11 cellular contexts compared by ENCODE assay signal in genomic region chr4:41880840-41881831, GRCh38.
A peak's percentile ranks its signal among the peaks of the same experiment; 100 is the strongest.
DNase-seq lines count a peak whose midpoint lies in the region; ATAC-seq and FAIRE-seq lines count a peak whose summit lies in the region.
"Had no signal": no experiment of that assay in that cellular context is flagged by ENCODE, and none has a peak within 500 bp of the region (broad histone marks: within the 10 kb centered on the region; RNA-seq: fewer than 3 reads in every experiment).

No MANE protein-coding gene starts in this region.

- no peaks in the 10 kb centered on the region for H3K9me3 Mint-ChIP-seq in T-helper 2 cell treated with Interferon-gamma antibody and Interleukin-4, amounts not matched to agents 5 μg/mL and 100 μg/mL, for 36 hours
- H3K9me3 Mint-ChIP-seq in activated naive CD8-positive, alpha-beta T cell (ENCODE audit: low read depth), result no peaks in the 10 kb centered on the region
- H3K9me3 Mint-ChIP-seq in stimulated activated effector memory CD8-positive, alpha-beta T cell treated with anti-CD3 and anti-CD28 coated beads, Interleukin-12 subunit alpha, Interleukin-12 subunit beta, amount 100 ng/mL, for 72 hours, result no peaks in the 10 kb centered on the region

- no peak for FAIRE-seq in GM19239 (lab: Jason Lieb, UNC)

- no peak overlapping the region for H3K27ac Mint-ChIP-seq in T-helper 2 cell treated with Interferon-gamma antibody and Interleukin-4, amounts not matched to agents 5 μg/mL and 100 μg/mL, for 36 hours
- H3K27ac Mint-ChIP-seq in activated naive CD8-positive, alpha-beta T cell, result no peak overlapping the region
- H3K27ac Mint-ChIP-seq in stimulated activated effector memory CD8-positive, alpha-beta T cell treated with anti-CD3 and anti-CD28 coated beads, Interleukin-12 subunit alpha, Interleukin-12 subunit beta, amount 100 ng/mL, for 72 hours, result no peak overlapping the region

- no peak for DNase-seq in T-helper 2 cell treated with Interferon-gamma antibody and Interleukin-4, amounts not matched to agents 5 μg/mL and 100 μg/mL, for 36 hours (ENCODE audit: low spot score)
- no peak for DNase-seq in T-helper 2 cell
- DNase-seq in iPS-NIHi7 (ENCODE audit: extremely low spot score), result peak; percentile 20
- DNase-seq in stimulated activated effector memory CD8-positive, alpha-beta T cell treated with anti-CD3 and anti-CD28 coated beads, Interleukin-12 subunit alpha, Interleukin-12 subunit beta, amount 100 ng/mL, for 72 hours (ENCODE audit: low spot score in 2 of 2), result no peak
- DNase-seq in GM19239 (ENCODE audit: insufficient read length, low spot score), result no peak
- DNase-seq in stimulated activated CD4-positive, alpha-beta T cell treated with anti-CD3 and anti-CD28 coated beads, Interleukin-4, amount 100 ng/mL, for 24 hours, result no peak
- no peak for DNase-seq in NCI-H1105 treated with DMSO at 0.1 percent for 48 hours (lab: John Stamatoyannopoulos, UW)
- DNase-seq: anterior cingulate cortex; NCI-H774; stimulated activated CD4-positive, alpha-beta T cell treated with anti-CD3 and anti-CD28 coated beads, Interleukin-12 subunit alpha, Interleukin-12 subunit beta, amount 100 ng/mL, for 4 hours had no signal

- no peaks in the 10 kb centered on the region for H3K4me1 Mint-ChIP-seq in T-helper 2 cell treated with Interferon-gamma antibody and Interleukin-4, amounts not matched to agents 5 μg/mL and 100 μg/mL, for 36 hours (ENCODE audit: low read depth)
- peaks cover 16% of the 10 kb centered on the region for H3K4me1 Mint-ChIP-seq in activated naive CD8-positive, alpha-beta T cell (ENCODE audit: low read depth)
- peaks cover 29% of the 10 kb centered on the region for H3K4me1 Mint-ChIP-seq in stimulated activated effector memory CD8-positive, alpha-beta T cell treated with anti-CD3 and anti-CD28 coated beads, Interleukin-12 subunit alpha, Interleukin-12 subunit beta, amount 100 ng/mL, for 72 hours

- H3K4me3 Mint-ChIP-seq in T-helper 2 cell treated with Interferon-gamma antibody and Interleukin-4, amounts not matched to agents 5 μg/mL and 100 μg/mL, for 36 hours, result peak overlapping the region; percentile 27
- H3K4me3 Mint-ChIP-seq in activated naive CD8-positive, alpha-beta T cell, result peak overlapping the region; percentile 80
- peak overlapping the region; percentile 57 for H3K4me3 Mint-ChIP-seq in stimulated activated effector memory CD8-positive, alpha-beta T cell treated with anti-CD3 and anti-CD28 coated beads, Interleukin-12 subunit alpha, Interleukin-12 subunit beta, amount 100 ng/mL, for 72 hours

- peaks cover 84% of the 10 kb centered on the region for H3K27me3 Mint-ChIP-seq in T-helper 2 cell treated with Interferon-gamma antibody and Interleukin-4, amounts not matched to agents 5 μg/mL and 100 μg/mL, for 36 hours (ENCODE audit: low read depth)
- peaks cover 34% of the 10 kb centered on the region for H3K27me3 Mint-ChIP-seq in activated naive CD8-positive, alpha-beta T cell

- no peak for ATAC-seq in stimulated activated effector memory CD8-positive, alpha-beta T cell treated with anti-CD3 and anti-CD28 coated beads, Interleukin-12 subunit alpha, Interleukin-12 subunit beta, amount 100 ng/mL, for 72 hours

- H3K36me3 Mint-ChIP-seq in T-helper 2 cell treated with Interferon-gamma antibody and Interleukin-4, amounts not matched to agents 5 μg/mL and 100 μg/mL, for 36 hours (ENCODE audit: low read depth), result peaks cover 2% of the 10 kb centered on the region
- no peaks in the 10 kb centered on the region for H3K36me3 Mint-ChIP-seq in activated naive CD8-positive, alpha-beta T cell
- H3K36me3 Mint-ChIP-seq in stimulated activated effector memory CD8-positive, alpha-beta T cell treated with anti-CD3 and anti-CD28 coated beads, Interleukin-12 subunit alpha, Interleukin-12 subunit beta, amount 100 ng/mL, for 72 hours, result no peaks in the 10 kb centered on the region

Comparison
In these comparisons a context has a peak if more than half of its experiments do, and no peak if none do; other contexts are left out.
1. H3K4me3 Mint-ChIP-seq: peak in every context shown above with its lines; median percentile 80 in activated naive CD8-positive, alpha-beta T cell; 57 in stimulated activated effector memory CD8-positive, alpha-beta T cell treated with anti-CD3 and anti-CD28 coated beads, Interleukin-12 subunit alpha, Interleukin-12 subunit beta, amount 100 ng/mL, for 72 hours; 27 in T-helper 2 cell treated with Interferon-gamma antibody and Interleukin-4, amounts not matched to agents 5 μg/mL and 100 μg/mL, for 36 hours.